9 cellular contexts compared by ENCODE assay signal in genomic region chr7:23055582-23056178, GRCh38. TPM values are rescaled to one million over a fixed set of nuclear protein-coding genes. Genes with fewer than 3 reads are reported as not detected.
A peak's percentile ranks its signal among the peaks of the same experiment; 100 is the strongest.
DNase-seq lines count a peak whose midpoint lies in the region; ATAC-seq and TF ChIP-seq lines count a peak whose summit lies in the region.
"Had no signal": no experiment of that assay in that cellular context is flagged by ENCODE, and none has a peak within 500 bp of the region (broad histone marks: within the 10 kb centered on the region; RNA-seq: fewer than 3 reads in every experiment).

No MANE protein-coding gene starts in this region.

- H3K9me3 Mint-ChIP-seq in WTC11 = no peaks in the 10 kb centered on the region

- ATAC-seq in HG02938 (IDR thresholded peaks at IDR 0.05; ENCODE audit: unreplicated experiment) (peak; percentile 71), WTC11 (peak; percentile 82), lower lobe of right lung (peak; percentile 89 to 91)

- H3K4me1 Mint-ChIP-seq in WTC11 = peaks cover 24% of the 10 kb centered on the region

- no peaks in the 10 kb centered on the region for H3K4me1 ChIP-seq in colonic mucosa
- H3K4me1 ChIP-seq in lower lobe of right lung = no peaks in the 10 kb centered on the region
- H3K4me1 ChIP-seq: BLaER1 had no signal

- intact Hi-C loops in colonic mucosa (cut with DNase I) (loop anchor here (5.0 to 10.0 kb wide), 2 partner anchors 201 to 498 kb away; no protein-coding TSS in a partner anchor), lower lobe of right lung (cut with DNase I) (loop anchor here (10.0 kb wide), 1 partner anchor 201 kb away; no protein-coding TSS in a partner anchor)

- no peak overlapping the region for H3K27ac ChIP-seq in colonic mucosa
- no peak overlapping the region for H3K27ac ChIP-seq in lower lobe of right lung
- H3K27ac ChIP-seq: BLaER1 had no signal

- H3K27ac Mint-ChIP-seq in WTC11 = no peak overlapping the region

- TF ChIP-seq CTCF in WTC11 (IDR thresholded peaks at IDR 0.05) (peak; percentile 64), colonic mucosa (IDR thresholded peaks at IDR 0.05) (peak; percentile 85), lower lobe of right lung (IDR thresholded peaks at IDR 0.05) (peak; percentile 90)

- no peaks in the 10 kb centered on the region for H3K27me3 Mint-ChIP-seq in WTC11 (ENCODE audit: low read depth)

- CTCF ChIA-PET in WTC11 (lab: Charles Lee) = interaction anchor here (0.5 to 3.2 kb wide), 17 partner anchors 30 to 1111 kb away, joined by 3 to 34 read pairs (median 5); no protein-coding TSS in a partner anchor

- no peaks in the 10 kb centered on the region for H3K27me3 ChIP-seq in colonic mucosa
- H3K27me3 ChIP-seq in lower lobe of right lung (ENCODE audit: low read depth) = no peaks in the 10 kb centered on the region
- H3K27me3 ChIP-seq: BLaER1 had no signal

- H3K36me3 Mint-ChIP-seq in WTC11 = no peaks in the 10 kb centered on the region

- no peak overlapping the region for H3K9ac ChIP-seq in colonic mucosa (ENCODE audit: low read depth in 2 of 2, low read length in 2 of 2)
- H3K9ac ChIP-seq: BLaER1 had no signal

- H3K36me3 ChIP-seq in colonic mucosa (no peaks in the 10 kb centered on the region), lower lobe of right lung (no peaks in the 10 kb centered on the region)
- H3K36me3 ChIP-seq: BLaER1 had no signal

- DNase-seq in DMS79 treated with DMSO at 0.1 percent for 48 hours (lab: John Stamatoyannopoulos, UW) (peak; percentile 34), DMS79 (lab: John Stamatoyannopoulos, UW) (no peak), NCI-H2171 treated with DMSO at 0.1 percent for 48 hours (lab: John Stamatoyannopoulos, UW) (peak; percentile 66), WTC11 (ENCODE audit: low spot score) (peak; percentile 50), colonic mucosa (peak; percentile 55), lower lobe of right lung (no peak)
- peak; percentile 13 to 16 for DNase-seq in stimulated activated CD8-positive, alpha-beta memory T cell treated with anti-CD3 and anti-CD28 coated beads, Interleukin-7, amount 100 ng/mL, for 1 hour (ENCODE audit: low read depth in 2 of 2)

- H3K4me3 ChIP-seq in colonic mucosa (no peak overlapping the region), lower lobe of right lung (no peak overlapping the region)
- H3K4me3 ChIP-seq: BLaER1 had no signal

- H3K9me3 ChIP-seq in colonic mucosa (no peaks in the 10 kb centered on the region), lower lobe of right lung (no peaks in the 10 kb centered on the region)
- H3K9me3 ChIP-seq: BLaER1 had no signal

- POLR2A ChIA-PET in WTC11 (lab: Charles Lee) = interaction anchor here (0.6 to 1.1 kb wide), 2 partner anchors 40 to 234 kb away, joined by 3 read pairs; no protein-coding TSS in a partner anchor

- H3K4me3 Mint-ChIP-seq in WTC11 = no peak overlapping the region

TF ChIP-seq in WTC11, 78 proteins besides CTCF, POLR2A, EP300 and RAD21:
- TF ChIP-seq NR3C1 (CRISPR knock-in tag; conservative IDR thresholded peaks at IDR 0.05; ENCODE audit: low read depth) (no peak), MAX (CRISPR knock-in tag; IDR thresholded peaks at IDR 0.05) (no peak), ZNF396 (CRISPR knock-in tag; IDR thresholded peaks at IDR 0.05; ENCODE audit: borderline replicate concordance) (no peak), ELF4 (CRISPR knock-in tag; IDR thresholded peaks at IDR 0.05; ENCODE audit: low read depth) (no peak), ZNF138 (CRISPR knock-in tag; conservative IDR thresholded peaks at IDR 0.05) (no peak), CBFB (CRISPR knock-in tag; IDR thresholded peaks at IDR 0.05; ENCODE audit: low read depth) (no peak), NR2C2 (CRISPR knock-in tag; IDR thresholded peaks at IDR 0.05) (no peak), ZNF317 (CRISPR knock-in tag; IDR thresholded peaks at IDR 0.05; ENCODE audit: borderline replicate concordance, low read depth) (no peak), SP1 (CRISPR knock-in tag; conservative IDR thresholded peaks at IDR 0.05) (no peak), ZNF423 (CRISPR knock-in tag; IDR thresholded peaks at IDR 0.05) (no peak), ZNF121 (CRISPR knock-in tag; IDR thresholded peaks at IDR 0.05) (no peak), PRRX2 (CRISPR knock-in tag; IDR thresholded peaks at IDR 0.05) (no peak), TCF7 (CRISPR knock-in tag; IDR thresholded peaks at IDR 0.05; ENCODE audit: low read depth) (no peak), CREB1 (CRISPR knock-in tag; IDR thresholded peaks at IDR 0.05) (no peak), MXD4 (CRISPR knock-in tag; IDR thresholded peaks at IDR 0.05; ENCODE audit: borderline replicate concordance) (no peak)
- TF ChIP-seq, protein P1, sequence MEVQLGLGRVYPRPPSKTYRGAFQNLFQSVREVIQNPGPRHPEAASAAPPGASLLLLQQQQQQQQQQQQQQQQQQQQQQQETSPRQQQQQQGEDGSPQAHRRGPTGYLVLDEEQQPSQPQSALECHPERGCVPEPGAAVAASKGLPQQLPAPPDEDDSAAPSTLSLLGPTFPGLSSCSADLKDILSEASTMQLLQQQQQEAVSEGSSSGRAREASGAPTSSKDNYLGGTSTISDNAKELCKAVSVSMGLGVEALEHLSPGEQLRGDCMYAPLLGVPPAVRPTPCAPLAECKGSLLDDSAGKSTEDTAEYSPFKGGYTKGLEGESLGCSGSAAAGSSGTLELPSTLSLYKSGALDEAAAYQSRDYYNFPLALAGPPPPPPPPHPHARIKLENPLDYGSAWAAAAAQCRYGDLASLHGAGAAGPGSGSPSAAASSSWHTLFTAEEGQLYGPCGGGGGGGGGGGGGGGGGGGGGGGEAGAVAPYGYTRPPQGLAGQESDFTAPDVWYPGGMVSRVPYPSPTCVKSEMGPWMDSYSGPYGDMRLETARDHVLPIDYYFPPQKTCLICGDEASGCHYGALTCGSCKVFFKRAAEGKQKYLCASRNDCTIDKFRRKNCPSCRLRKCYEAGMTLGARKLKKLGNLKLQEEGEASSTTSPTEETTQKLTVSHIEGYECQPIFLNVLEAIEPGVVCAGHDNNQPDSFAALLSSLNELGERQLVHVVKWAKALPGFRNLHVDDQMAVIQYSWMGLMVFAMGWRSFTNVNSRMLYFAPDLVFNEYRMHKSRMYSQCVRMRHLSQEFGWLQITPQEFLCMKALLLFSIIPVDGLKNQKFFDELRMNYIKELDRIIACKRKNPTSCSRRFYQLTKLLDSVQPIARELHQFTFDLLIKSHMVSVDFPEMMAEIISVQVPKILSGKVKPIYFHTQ (CRISPR knock-in tag; IDR thresholded peaks at IDR 0.05) = no peak
TF ChIP-seq in WTC11: peak in this region for 0.

RNA-seq across cellular contexts. Expression of gene HYCC1, which starts 41.8 kb away (rescaled TPM):
- total RNA-seq in WTC11 (2021) = 114 to 125 TPM (median 116 TPM) in 3 replicates
- total RNA-seq in colonic mucosa = 10 to 100 TPM in 1 of 2 donors, 1 to 10 TPM in 1; 5.5 to 10.8 TPM
- 37.5 TPM for total RNA-seq in lower lobe of right lung

RNA-seq across cellular contexts. Expression of gene KLHL7, which starts 49.9 kb away (rescaled TPM):
- total RNA-seq in WTC11 (2021) (65.9 to 82.1 TPM (median 69.2 TPM) in 3 replicates), colonic mucosa (10 to 100 TPM; 16.5 to 17.0 TPM), lower lobe of right lung (18.7 TPM)

Comparison
In these comparisons a context has a peak if more than half of its experiments do, and no peak if none do; other contexts are left out.
1. DNase-seq: peak in DMS79 treated with DMSO at 0.1 percent for 48 hours (single experiment), NCI-H2171 treated with DMSO at 0.1 percent for 48 hours (single experiment), WTC11 (single experiment), colonic mucosa (single experiment) and stimulated activated CD8-positive, alpha-beta memory T cell treated with anti-CD3 and anti-CD28 coated beads, Interleukin-7, amount 100 ng/mL, for 1 hour (2 of 2); none in DMS79 (single experiment) and lower lobe of right lung (single experiment).
2. Peak in every context shown above with its lines, with median percentiles within 50 percentile points of each other: ATAC-seq and CTCF ChIP-seq.